10 cellular contexts compared by ENCODE assay signal in the genomic region with DNA sequence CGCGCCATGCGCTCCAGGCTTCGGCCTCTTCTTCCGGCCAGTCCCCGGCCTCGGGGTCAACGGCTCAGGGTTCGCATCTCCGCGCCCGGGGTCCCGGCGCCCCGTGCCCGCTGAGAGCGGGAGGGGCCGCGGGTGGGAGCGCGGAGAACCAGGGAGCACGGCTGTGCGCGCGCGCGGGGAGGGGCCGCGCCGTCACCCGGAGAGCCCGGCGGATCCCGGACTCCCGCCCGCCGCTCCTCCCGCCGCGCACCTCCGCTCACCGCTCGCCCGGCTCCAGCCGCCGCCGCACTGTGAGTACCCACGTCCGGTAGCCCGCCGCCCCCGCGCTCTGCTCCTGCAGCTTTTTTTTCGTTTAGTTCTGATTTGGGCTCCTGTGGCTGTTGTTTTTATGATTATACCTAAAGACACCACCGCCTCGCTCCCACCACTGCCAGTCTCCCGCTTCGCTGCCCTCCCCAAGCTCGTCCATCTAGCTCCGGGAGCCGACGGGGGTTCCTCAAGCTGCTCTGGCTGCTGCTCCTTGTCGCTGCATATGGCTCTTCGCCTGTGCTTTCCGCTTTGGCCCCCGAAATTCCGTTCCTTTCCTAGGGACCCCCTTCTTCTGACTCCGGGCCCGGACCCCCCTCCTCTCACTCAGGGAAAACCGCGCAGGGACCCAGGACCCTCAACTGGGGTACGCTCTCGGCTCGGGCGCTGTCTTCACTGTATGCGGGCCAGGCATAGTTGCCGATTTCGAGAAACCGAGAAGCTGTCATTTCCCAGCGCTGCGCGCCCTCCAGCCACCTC. TPM values are rescaled to one million over a fixed set of nuclear protein-coding genes. Genes with fewer than 3 reads are reported as not detected.
DNase-seq lines count a peak whose midpoint lies in the region; ATAC-seq and TF ChIP-seq lines count a peak whose summit lies in the region.
"Had no signal": no experiment of that assay in that cellular context is flagged by ENCODE, and none has a peak within 500 bp of the region (broad histone marks: within the 10 kb centered on the region; RNA-seq: fewer than 3 reads in every experiment).

No MANE protein-coding gene starts in this region.

- peaks cover 49% of the 10 kb centered on the region for H3K4me1 Mint-ChIP-seq in activated T-cell treated with anti-CD3 and anti-CD28 coated beads, Interleukin-2, amount 50 U/mL, for 4 hours (ENCODE audit: low read depth)
- peaks cover 20% of the 10 kb centered on the region for H3K4me1 Mint-ChIP-seq in endodermal cell
- H3K4me1 Mint-ChIP-seq in stimulated activated naive CD8-positive, alpha-beta T cell treated with anti-CD3 and anti-CD28 coated beads, Interleukin-15, Interleukin-2, amounts not matched to agents 100 ng/mL and 50 ng/mL, for 24 hours (ENCODE audit: low read depth), result peaks cover 50% of the 10 kb centered on the region

- peak overlapping the region; percentile 79 for H3K4me3 ChIP-seq in OCI-LY1 (ENCODE audit: low read depth, low read length, poor library complexity, severe bottlenecking)
- no peak overlapping the region for H3K4me3 ChIP-seq in endodermal cell (ENCODE audit: low read length)

- no peaks in the 10 kb centered on the region for H3K9me3 Mint-ChIP-seq in activated T-cell treated with anti-CD3 and anti-CD28 coated beads, Interleukin-2, amount 50 U/mL, for 4 hours
- peaks cover 5% of the 10 kb centered on the region for H3K9me3 Mint-ChIP-seq in endodermal cell
- no peaks in the 10 kb centered on the region for H3K9me3 Mint-ChIP-seq in stimulated activated naive CD8-positive, alpha-beta T cell treated with anti-CD3 and anti-CD28 coated beads, Interleukin-15, Interleukin-2, amounts not matched to agents 100 ng/mL and 50 ng/mL, for 24 hours

- H3K27me3 ChIP-seq in OCI-LY1 (ENCODE audit: insufficient read depth, low read length), result no peaks in the 10 kb centered on the region
- peaks cover 99% of the 10 kb centered on the region for H3K27me3 ChIP-seq in endodermal cell (ENCODE audit: control insufficient read depth, insufficient read depth, low read length, poor library complexity, severe bottlenecking)

- peaks cover 72% of the 10 kb centered on the region for H3K27me3 Mint-ChIP-seq in activated T-cell treated with anti-CD3 and anti-CD28 coated beads, Interleukin-2, amount 50 U/mL, for 4 hours (ENCODE audit: low read depth)
- H3K27me3 Mint-ChIP-seq in endodermal cell (ENCODE audit: insufficient read depth), result peaks cover 92% of the 10 kb centered on the region
- peaks cover 75% of the 10 kb centered on the region for H3K27me3 Mint-ChIP-seq in stimulated activated naive CD8-positive, alpha-beta T cell treated with anti-CD3 and anti-CD28 coated beads, Interleukin-15, Interleukin-2, amounts not matched to agents 100 ng/mL and 50 ng/mL, for 24 hours

- H3K36me3 Mint-ChIP-seq in activated T-cell treated with anti-CD3 and anti-CD28 coated beads, Interleukin-2, amount 50 U/mL, for 4 hours (ENCODE audit: insufficient read depth), result no peaks in the 10 kb centered on the region
- H3K36me3 Mint-ChIP-seq in endodermal cell (ENCODE audit: low read depth), result no peaks in the 10 kb centered on the region
- H3K36me3 Mint-ChIP-seq in stimulated activated naive CD8-positive, alpha-beta T cell treated with anti-CD3 and anti-CD28 coated beads, Interleukin-15, Interleukin-2, amounts not matched to agents 100 ng/mL and 50 ng/mL, for 24 hours (ENCODE audit: low read depth), result no peaks in the 10 kb centered on the region

- TF ChIP-seq POLR2A in erythroblast (IDR thresholded peaks at IDR 0.05; ENCODE audit: low read length), result no peak

- no peaks in the 10 kb centered on the region for H3K9me2 ChIP-seq in OCI-LY1 (ENCODE audit: low read depth, low read length)

- H3K9ac ChIP-seq in OCI-LY1 (ENCODE audit: low read length), result peak overlapping the region; percentile 80
- no peak overlapping the region for H3K9ac ChIP-seq in endodermal cell (ENCODE audit: extremely low read depth, low read length, poor library complexity, severe bottlenecking)

- WGBS in endodermal cell (ENCODE audit: insufficient coverage in 1 of 2, insufficient read length in 1 of 2), 2 experiments, result 2 to 4% methylated on average over 25 to 78 of the region's 82 CpGs

- 0 out of 2 replicates have a peak, but pooled peaks cover 3% of the 10 kb centered on the region for H3K79me2 ChIP-seq in OCI-LY1 (ENCODE audit: insufficient read depth, low read length)

- peak overlapping the region; percentile 79 for H3K4me3 Mint-ChIP-seq in activated T-cell treated with anti-CD3 and anti-CD28 coated beads, Interleukin-2, amount 50 U/mL, for 4 hours
- peak overlapping the region; percentile 53 for H3K4me3 Mint-ChIP-seq in endodermal cell
- H3K4me3 Mint-ChIP-seq in stimulated activated naive CD8-positive, alpha-beta T cell treated with anti-CD3 and anti-CD28 coated beads, Interleukin-15, Interleukin-2, amounts not matched to agents 100 ng/mL and 50 ng/mL, for 24 hours, result peak overlapping the region; percentile 84

- peak; percentile 24; the same call in 1 of the 2 replicates for TF ChIP-seq CTCF in OCI-LY1 (IDR thresholded peaks at IDR 0.05; ENCODE audit: low read length)
- TF ChIP-seq CTCF in endodermal cell (conservative IDR thresholded peaks at IDR 0.05), result no peak

- H3K4me2 ChIP-seq in OCI-LY1 (ENCODE audit: low read length), result peak overlapping the region; percentile 88

- H3K4me1 ChIP-seq in OCI-LY1 (ENCODE audit: insufficient read depth, low read length, severe bottlenecking) (peaks cover 22% of the 10 kb centered on the region), endodermal cell (ENCODE audit: control insufficient read depth, insufficient read depth, low read length) (peaks cover 8% of the 10 kb centered on the region)

- no peaks in the 10 kb centered on the region for H3F3A ChIP-seq in OCI-LY1 (ENCODE audit: insufficient read depth, low read length)

- no peak overlapping the region for H3K27ac Mint-ChIP-seq in endodermal cell
- H3K27ac Mint-ChIP-seq in stimulated activated naive CD8-positive, alpha-beta T cell treated with anti-CD3 and anti-CD28 coated beads, Interleukin-15, Interleukin-2, amounts not matched to agents 100 ng/mL and 50 ng/mL, for 24 hours, result peak overlapping the region; percentile 49

- H3K27ac ChIP-seq in OCI-LY1 (ENCODE audit: low read depth, low read length, poor library complexity, severe bottlenecking) (peak overlapping the region; percentile 72), endodermal cell (ENCODE audit: low read depth, low read length) (no peak overlapping the region)

- peaks cover 28% of the 10 kb centered on the region for H3K36me3 ChIP-seq in OCI-LY1 (ENCODE audit: insufficient read depth, low read length)
- H3K36me3 ChIP-seq in endodermal cell (ENCODE audit: control insufficient read depth, insufficient read depth, low read length), result no peaks in the 10 kb centered on the region

- DNase-seq in activated T-cell treated with anti-CD3 and anti-CD28 coated beads, Interleukin-2, amount 50 U/mL, for 4 hours, result no peak
- no peak for DNase-seq in activated T-cell treated with anti-CD3 and anti-CD28 coated beads, Interleukin-2, amount 50 U/mL, for 1 hour
- peak; percentile 65 for DNase-seq in endodermal cell
- no peak for DNase-seq in GM19240 (ENCODE audit: insufficient read length, low spot score)
- DNase-seq in NCI-H1436 treated with DMSO at 0.1 percent for 48 hours (lab: John Stamatoyannopoulos, UW), result no peak
- DNase-seq in erythroblast (lab: John Stamatoyannopoulos, UW), result no peak
- DNase-seq: midbrain had no signal

- no peaks in the 10 kb centered on the region for H4K20me1 ChIP-seq in OCI-LY1 (ENCODE audit: insufficient read depth, low read length)

- no peak overlapping the region for H2AFZ ChIP-seq in OCI-LY1 (ENCODE audit: low read length)

- peak in 1 of 2 donors; percentile 12 for ATAC-seq in activated T-cell treated with anti-CD3 and anti-CD28 coated beads, Interleukin-2, amount 50 U/mL, for 4 hours

- no peaks in the 10 kb centered on the region for H3K9me3 ChIP-seq in OCI-LY1 (ENCODE audit: low read length)
- no peaks in the 10 kb centered on the region for H3K9me3 ChIP-seq in endodermal cell (ENCODE audit: control insufficient read depth, low read length)

RNA-seq across cellular contexts. Expression of a gene that starts 1.7 kb away (rescaled TPM):
- total RNA-seq in activated T-cell treated with anti-CD3 and anti-CD28 coated beads, Interleukin-2, amount 50 U/mL, for 4 hours, result under 1 TPM; 0.15 to 0.34 (median 0.33) TPM
- total RNA-seq in endodermal cell, result under 1 TPM; 0.37 to 0.51 TPM
- 2.0 TPM for polyA plus RNA-seq in endodermal cell (2013, experiment 1 of 2)
- polyA plus RNA-seq in endodermal cell (2013, experiment 2 of 2), result 1.7 TPM

RNA-seq across cellular contexts. Expression of a gene that starts 16.3 kb away (rescaled TPM):
- not detected for total RNA-seq in activated T-cell treated with anti-CD3 and anti-CD28 coated beads, Interleukin-2, amount 50 U/mL, for 4 hours
- not detected for total RNA-seq in endodermal cell
- under 0.01 TPM for polyA plus RNA-seq in endodermal cell (2013, experiment 1 of 2)
- under 0.01 TPM for polyA plus RNA-seq in endodermal cell (2013, experiment 2 of 2)
- total RNA-seq: dermis microvascular lymphatic vessel endothelial cell had no signal
